Comparison of ENCODE assay signal across 26 cellular contexts in the genomic region with DNA sequence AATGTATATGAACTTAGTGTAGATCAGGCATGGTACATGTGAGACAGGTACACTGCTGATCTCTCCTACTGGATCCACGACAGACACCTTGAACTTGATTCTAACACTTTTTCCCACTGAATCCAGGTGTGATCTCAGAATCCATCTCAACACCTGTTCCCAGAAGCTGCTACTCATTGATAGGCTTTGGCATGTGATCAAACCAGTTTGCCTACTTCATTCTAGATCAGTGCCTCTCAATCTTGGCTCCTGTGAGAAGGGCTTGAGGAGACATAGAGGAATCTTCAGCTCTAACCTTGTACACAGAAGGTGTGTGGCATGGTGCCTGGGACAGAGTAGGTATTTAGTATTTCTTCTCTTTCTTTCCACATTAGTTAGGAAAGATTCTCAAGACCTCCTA.
"Had no signal": no experiment of that assay in that cellular context is flagged by ENCODE, and none has a peak within 500 bp of the region (broad histone marks: within the 10 kb centered on the region; RNA-seq: fewer than 3 reads in every experiment).

No MANE protein-coding gene starts in this region.

- H3K9me3 ChIP-seq: adrenal gland, ascending aorta, breast epithelium, colonic mucosa had no signal

- H3K27ac ChIP-seq: adrenal gland, ascending aorta, breast epithelium, cardiac muscle cell, colonic mucosa had no signal

- DNase-seq: activated CD4-positive, alpha-beta memory T cell treated with anti-CD3 and anti-CD28 coated beads for 36 hours; activated CD4-positive, alpha-beta T cell treated with anti-CD3 and anti-CD28 coated beads for 36 hours; activated CD4-positive, alpha-beta T cell treated with anti-CD3 and anti-CD28 coated beads, Interleukin-2, amount 10 ng/mL, durations not matched to agents 24 days and 14 days; activated CD4-positive, CD25-positive, alpha-beta regulatory T cell; activated CD4-positive, CD25-positive, alpha-beta regulatory T cell treated with anti-CD3 and anti-CD28 coated beads, Interleukin-2, amount 50 U/mL, for 72 hours; activated CD8-positive, alpha-beta memory T cell treated with anti-CD3 and anti-CD28 coated beads, Interleukin-2, amount 10 ng/mL, durations not matched to agents 7 days and 5 days; activated CD8-positive, alpha-beta memory T cell treated with anti-CD3 and anti-CD28 coated beads, Interleukin-2, amount 50 U/mL, for 4 hours; activated CD8-positive, alpha-beta T cell treated with anti-CD3 and anti-CD28 coated beads, Interleukin-2, amount 10 ng/mL, durations not matched to agents 7 days and 5 days; activated effector memory CD4-positive, alpha-beta T cell treated with anti-CD3 and anti-CD28 coated beads, Interleukin-2, amount 50 U/mL, for 16 hours; activated naive CD4-positive, alpha-beta T cell treated with anti-CD3 and anti-CD28 coated beads for 36 hours; activated naive CD8-positive, alpha-beta T cell treated with anti-CD3 and anti-CD28 coated beads for 36 hours; activated naive CD8-positive, alpha-beta T cell treated with anti-CD3 and anti-CD28 coated beads, Interleukin-2, amount 50 U/mL, for 24 hours; activated T-cell treated with anti-CD3 and anti-CD28 coated beads, Interleukin-2, amount 50 U/mL, for 1 hour; activated T-cell treated with anti-CD3 and anti-CD28 coated beads, Interleukin-2, amount 50 U/mL, for 48 hours; adrenal gland; central memory CD4-positive, alpha-beta T cell; cerebellar nuclear complex; colonic mucosa; effector CD8-positive, alpha-beta T cell; foreskin fibroblast; head of caudate nucleus; T-helper 17 cell had no signal

- ATAC-seq: activated CD4-positive, alpha-beta T cell treated with anti-CD3 and anti-CD28 coated beads for 36 hours; activated CD8-positive, alpha-beta memory T cell treated with anti-CD3 and anti-CD28 coated beads, Interleukin-2, amount 10 ng/mL, durations not matched to agents 7 days and 5 days; activated CD8-positive, alpha-beta T cell treated with anti-CD3 and anti-CD28 coated beads, Interleukin-2, amount 10 ng/mL, durations not matched to agents 7 days and 5 days; activated naive CD8-positive, alpha-beta T cell treated with anti-CD3 and anti-CD28 coated beads, Interleukin-2, amount 50 U/mL, for 24 hours; esophagus mucosa; T-helper 17 cell had no signal

- H3K36me3 ChIP-seq: adrenal gland, ascending aorta, breast epithelium, cardiac muscle cell, colonic mucosa had no signal

- H3K4me3 ChIP-seq: adrenal gland, ascending aorta, breast epithelium, cardiac muscle cell, colonic mucosa had no signal

- H3K27me3 ChIP-seq: adrenal gland, ascending aorta, breast epithelium, cardiac muscle cell, colonic mucosa had no signal

- H3K4me1 ChIP-seq: adrenal gland, ascending aorta, breast epithelium, colonic mucosa had no signal
